ENCODE assay signal across 24 cellular contexts in the genomic region with DNA sequence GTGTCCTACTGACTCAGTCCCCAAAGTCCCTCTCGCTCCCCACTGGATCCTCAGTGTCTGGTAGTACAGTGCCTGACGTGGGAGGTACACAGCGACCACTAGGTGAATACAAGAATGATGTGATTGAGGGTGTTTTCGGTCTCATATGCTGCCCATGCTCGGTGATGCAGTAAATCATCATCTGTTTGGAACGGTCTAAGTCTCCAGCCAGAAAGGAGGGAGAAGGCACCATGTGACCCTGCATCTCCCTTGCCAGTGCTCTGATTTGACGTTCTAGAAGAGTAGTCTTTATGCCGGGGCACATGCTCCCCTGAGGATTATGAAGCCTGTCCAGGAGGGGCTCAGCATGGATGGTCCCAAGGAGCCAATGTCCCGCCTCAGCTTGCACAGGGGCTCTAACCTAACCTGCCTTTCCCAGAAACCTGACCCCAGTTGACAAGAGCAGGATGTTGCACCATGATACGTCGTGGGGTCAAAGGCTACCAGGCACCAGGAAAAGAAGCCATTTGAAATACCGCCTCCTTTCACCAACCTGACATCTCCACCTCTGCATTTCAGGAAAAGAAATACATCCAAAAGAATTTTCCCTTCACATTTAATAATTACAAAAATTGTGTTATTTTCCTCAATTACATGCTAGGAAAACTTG. TPM values are rescaled to one million over a fixed set of nuclear protein-coding genes. Genes with fewer than 3 reads are reported as not detected.
"Had no signal": no experiment of that assay in that cellular context is flagged by ENCODE, and none has a peak within 500 bp of the region (broad histone marks: within the 10 kb centered on the region; RNA-seq: fewer than 3 reads in every experiment).

No MANE protein-coding gene starts in this region.

- DNase-seq: activated CD4-positive, alpha-beta T cell treated with anti-CD3 and anti-CD28 coated beads, Interleukin-2, amount 10 ng/mL, durations not matched to agents 7 days and 5 days; activated CD8-positive, alpha-beta T cell treated with anti-CD3 and anti-CD28 coated beads, Interleukin-2, amount 10 ng/mL, durations not matched to agents 7 days and 5 days; activated naive CD4-positive, alpha-beta T cell treated with anti-CD3 and anti-CD28 coated beads for 36 hours; activated naive CD8-positive, alpha-beta T cell treated with anti-CD3 and anti-CD28 coated beads, Interleukin-2, amount 50 U/mL, for 24 hours; activated T-cell treated with anti-CD3 and anti-CD28 coated beads, Interleukin-2, amount 50 U/mL, for 24 hours; effector CD8-positive, alpha-beta T cell; left cardiac atrium; lower lobe of right lung; naive thymus-derived CD8-positive, alpha-beta T cell; psoas muscle; right cardiac atrium; stimulated activated CD4-positive, alpha-beta T cell treated with anti-CD3 and anti-CD28 coated beads, Interleukin-15, amount 100 ng/mL, for 24 hours; stimulated activated CD4-positive, alpha-beta T cell treated with anti-CD3 and anti-CD28 coated beads, Interleukin-2, amount 100 ng/mL, for 48 hours; stimulated activated naive CD8-positive, alpha-beta T cell treated with anti-CD3 and anti-CD28 coated beads, Interleukin-15, amount 100 ng/mL, for 72 hours; T-cell; transverse colon; uterus had no signal

- H3K4me1 Mint-ChIP-seq: activated CD4-positive, alpha-beta T cell treated with anti-CD3 and anti-CD28 coated beads, Interleukin-2, amount 10 ng/mL, durations not matched to agents 7 days and 5 days; activated naive CD8-positive, alpha-beta T cell treated with anti-CD3 and anti-CD28 coated beads, Interleukin-2, amount 50 U/mL, for 24 hours; stimulated activated naive CD8-positive, alpha-beta T cell treated with anti-CD3 and anti-CD28 coated beads, Interleukin-15, amount 100 ng/mL, for 72 hours; T-cell had no signal

- H3K4me1 ChIP-seq: ascending aorta, breast epithelium, esophagus muscularis mucosa, lower lobe of right lung, psoas muscle, suprapubic skin, transverse colon, uterus had no signal

- H3K27me3 Mint-ChIP-seq: activated naive CD8-positive, alpha-beta T cell treated with anti-CD3 and anti-CD28 coated beads, Interleukin-2, amount 50 U/mL, for 24 hours had no signal

- H3K4me3 ChIP-seq: ascending aorta, breast epithelium, esophagus muscularis mucosa, lower lobe of right lung, ovary, psoas muscle, skin epidermis, suprapubic skin, transverse colon, uterus had no signal

- H3K27me3 ChIP-seq: ascending aorta, esophagus muscularis mucosa, ovary, suprapubic skin, transverse colon, uterus had no signal

- H3K36me3 ChIP-seq: ascending aorta, breast epithelium, esophagus muscularis mucosa, lower lobe of right lung, ovary, suprapubic skin, transverse colon, uterus had no signal

- H3K9me3 Mint-ChIP-seq: activated CD4-positive, alpha-beta T cell treated with anti-CD3 and anti-CD28 coated beads, Interleukin-2, amount 10 ng/mL, durations not matched to agents 7 days and 5 days; activated naive CD4-positive, alpha-beta T cell treated with anti-CD3 and anti-CD28 coated beads for 36 hours; activated naive CD8-positive, alpha-beta T cell treated with anti-CD3 and anti-CD28 coated beads, Interleukin-2, amount 50 U/mL, for 24 hours; activated T-cell treated with anti-CD3 and anti-CD28 coated beads, Interleukin-2, amount 50 U/mL, for 24 hours; dendritic cell treated with granulocyte-macrophage colony-stimulating factor and Interleukin-4, amounts not matched to agents 40 ng/mL and 50 ng/mL, for 4 days; naive thymus-derived CD8-positive, alpha-beta T cell; stimulated activated naive CD8-positive, alpha-beta T cell treated with anti-CD3 and anti-CD28 coated beads, Interleukin-15, amount 100 ng/mL, for 72 hours; T-cell had no signal

- H3K36me3 Mint-ChIP-seq: naive thymus-derived CD8-positive, alpha-beta T cell; T-cell had no signal

- H3K27ac Mint-ChIP-seq: activated CD4-positive, alpha-beta T cell treated with anti-CD3 and anti-CD28 coated beads, Interleukin-2, amount 10 ng/mL, durations not matched to agents 7 days and 5 days; activated CD8-positive, alpha-beta T cell treated with anti-CD3 and anti-CD28 coated beads, Interleukin-2, amount 10 ng/mL, durations not matched to agents 7 days and 5 days; activated naive CD4-positive, alpha-beta T cell treated with anti-CD3 and anti-CD28 coated beads for 36 hours; activated naive CD8-positive, alpha-beta T cell treated with anti-CD3 and anti-CD28 coated beads, Interleukin-2, amount 50 U/mL, for 24 hours; activated T-cell treated with anti-CD3 and anti-CD28 coated beads, Interleukin-2, amount 50 U/mL, for 24 hours; dendritic cell treated with granulocyte-macrophage colony-stimulating factor and Interleukin-4, amounts not matched to agents 40 ng/mL and 50 ng/mL, for 4 days; naive thymus-derived CD8-positive, alpha-beta T cell; stimulated activated naive CD8-positive, alpha-beta T cell treated with anti-CD3 and anti-CD28 coated beads, Interleukin-15, amount 100 ng/mL, for 72 hours; T-cell had no signal

- H3K4me3 Mint-ChIP-seq: activated CD4-positive, alpha-beta T cell treated with anti-CD3 and anti-CD28 coated beads, Interleukin-2, amount 10 ng/mL, durations not matched to agents 7 days and 5 days; activated CD8-positive, alpha-beta T cell treated with anti-CD3 and anti-CD28 coated beads, Interleukin-2, amount 10 ng/mL, durations not matched to agents 7 days and 5 days; activated naive CD4-positive, alpha-beta T cell treated with anti-CD3 and anti-CD28 coated beads for 36 hours; activated naive CD8-positive, alpha-beta T cell treated with anti-CD3 and anti-CD28 coated beads, Interleukin-2, amount 50 U/mL, for 24 hours; activated T-cell treated with anti-CD3 and anti-CD28 coated beads, Interleukin-2, amount 50 U/mL, for 24 hours; dendritic cell treated with granulocyte-macrophage colony-stimulating factor and Interleukin-4, amounts not matched to agents 40 ng/mL and 50 ng/mL, for 4 days; naive thymus-derived CD8-positive, alpha-beta T cell; stimulated activated naive CD8-positive, alpha-beta T cell treated with anti-CD3 and anti-CD28 coated beads, Interleukin-15, amount 100 ng/mL, for 72 hours; T-cell had no signal

- H3K9me3 ChIP-seq: ascending aorta, breast epithelium, esophagus muscularis mucosa, lower lobe of right lung, ovary, psoas muscle, suprapubic skin, transverse colon, uterus had no signal

- ATAC-seq: activated CD8-positive, alpha-beta T cell treated with anti-CD3 and anti-CD28 coated beads, Interleukin-2, amount 10 ng/mL, durations not matched to agents 7 days and 5 days; activated naive CD8-positive, alpha-beta T cell treated with anti-CD3 and anti-CD28 coated beads, Interleukin-2, amount 50 U/mL, for 24 hours; left cardiac atrium; lower lobe of right lung; naive thymus-derived CD8-positive, alpha-beta T cell; psoas muscle; right cardiac atrium; stimulated activated naive CD8-positive, alpha-beta T cell treated with anti-CD3 and anti-CD28 coated beads, Interleukin-15, amount 100 ng/mL, for 72 hours; T-cell had no signal

- H3K27ac ChIP-seq: ascending aorta, breast epithelium, esophagus muscularis mucosa, lower lobe of right lung, ovary, psoas muscle, skin epidermis, suprapubic skin, transverse colon had no signal

RNA-seq across cellular contexts. Expression of gene SRPK3, which starts 30.6 kb away (rescaled TPM):
- total RNA-seq: activated CD4-positive, alpha-beta T cell treated with anti-CD3 and anti-CD28 coated beads, Interleukin-2, amount 10 ng/mL, durations not matched to agents 7 days and 5 days; activated CD8-positive, alpha-beta T cell treated with anti-CD3 and anti-CD28 coated beads, Interleukin-2, amount 10 ng/mL, durations not matched to agents 7 days and 5 days; activated naive CD4-positive, alpha-beta T cell treated with anti-CD3 and anti-CD28 coated beads for 36 hours; lower lobe of right lung; naive thymus-derived CD8-positive, alpha-beta T cell; T-cell had no signal
